ENCODE assay signal across 18 cellular contexts in the genomic region with DNA sequence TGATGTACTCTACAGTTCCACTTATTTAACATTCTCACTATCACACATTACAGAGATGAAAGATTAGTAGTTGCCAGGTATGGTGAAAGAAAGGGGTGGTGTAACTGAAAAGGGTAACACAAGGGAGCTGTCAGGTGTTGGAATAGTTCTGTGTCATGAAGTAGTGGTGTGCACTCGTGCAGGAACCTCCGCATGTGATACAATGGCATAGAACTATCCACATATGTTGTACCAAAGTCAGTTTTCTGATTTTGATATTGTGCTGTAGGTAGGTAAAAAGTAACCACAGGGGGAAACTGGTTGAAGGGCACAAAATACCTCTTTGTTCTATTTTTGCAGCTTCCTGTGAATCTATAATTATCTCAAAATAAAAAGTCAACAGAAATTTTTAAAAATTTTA.
"Had no signal": no experiment of that assay in that cellular context is flagged by ENCODE, and none has a peak within 500 bp of the region (broad histone marks: within the 10 kb centered on the region; RNA-seq: fewer than 3 reads in every experiment).

No MANE protein-coding gene starts in this region.

- H3K36me3 Mint-ChIP-seq: WTC11 had no signal

- H3K36me3 ChIP-seq: ascending aorta, breast epithelium, heart left ventricle, sigmoid colon, spleen, tibial artery had no signal

- H3K4me3 ChIP-seq: ascending aorta, breast epithelium, heart left ventricle, neural progenitor cell, sigmoid colon, spleen, tibial artery had no signal

- H3K27ac ChIP-seq: ascending aorta, breast epithelium, heart left ventricle, neural progenitor cell, sigmoid colon, tibial artery had no signal

- DNase-seq: activated CD4-positive, alpha-beta T cell treated with anti-CD3 and anti-CD28 coated beads, Interleukin-2, amount 10 ng/mL, durations not matched to agents 24 days and 14 days; activated naive CD4-positive, alpha-beta T cell treated with Interleukin-2 at 50 U/mL for 16 hours; activated T-cell treated with anti-CD3 and anti-CD28 coated beads for 4 hours; endodermal cell; heart left ventricle; immature natural killer cell; sigmoid colon; spleen; stimulated activated CD4-positive, alpha-beta T cell treated with anti-CD3 and anti-CD28 coated beads, Interleukin-1b, Interleukin-23, amount 100 ng/mL, for 48 hours; tibial artery had no signal

- H3K4me3 Mint-ChIP-seq: activated CD4-positive, alpha-beta T cell treated with anti-CD3 and anti-CD28 coated beads, Interleukin-2, amount 10 ng/mL, durations not matched to agents 24 days and 14 days; activated T-helper 17 cell treated with anti-CD3 and anti-CD28 coated beads, Interleukin-2, amount 50 U/mL, for 72 hours; endodermal cell; immature natural killer cell; neural progenitor cell; WTC11 had no signal

- H3K27ac Mint-ChIP-seq: activated CD4-positive, alpha-beta T cell treated with anti-CD3 and anti-CD28 coated beads, Interleukin-2, amount 10 ng/mL, durations not matched to agents 24 days and 14 days; activated T-helper 17 cell treated with anti-CD3 and anti-CD28 coated beads, Interleukin-2, amount 50 U/mL, for 72 hours; endodermal cell; immature natural killer cell; neural progenitor cell; WTC11 had no signal

- H3K27me3 ChIP-seq: ascending aorta, breast epithelium, heart left ventricle, neural progenitor cell, sigmoid colon, tibial artery had no signal

- H3K9me3 Mint-ChIP-seq: activated T-helper 17 cell treated with anti-CD3 and anti-CD28 coated beads, Interleukin-2, amount 50 U/mL, for 72 hours had no signal

- H3K4me1 ChIP-seq: ascending aorta, breast epithelium, heart left ventricle, neural progenitor cell had no signal

- FAIRE-seq: frontal cortex, TTC549, urothelium cell line had no signal

- ATAC-seq: activated T-helper 17 cell treated with anti-CD3 and anti-CD28 coated beads, Interleukin-2, amount 50 U/mL, for 72 hours; heart left ventricle; WTC11 had no signal

- H3K9me3 ChIP-seq: sigmoid colon had no signal

- H3K4me1 Mint-ChIP-seq: activated CD4-positive, alpha-beta T cell treated with anti-CD3 and anti-CD28 coated beads, Interleukin-2, amount 10 ng/mL, durations not matched to agents 24 days and 14 days; activated T-helper 17 cell treated with anti-CD3 and anti-CD28 coated beads, Interleukin-2, amount 50 U/mL, for 72 hours; endodermal cell; neural progenitor cell had no signal
